8 cellular contexts compared by ENCODE assay signal in the genomic region with DNA sequence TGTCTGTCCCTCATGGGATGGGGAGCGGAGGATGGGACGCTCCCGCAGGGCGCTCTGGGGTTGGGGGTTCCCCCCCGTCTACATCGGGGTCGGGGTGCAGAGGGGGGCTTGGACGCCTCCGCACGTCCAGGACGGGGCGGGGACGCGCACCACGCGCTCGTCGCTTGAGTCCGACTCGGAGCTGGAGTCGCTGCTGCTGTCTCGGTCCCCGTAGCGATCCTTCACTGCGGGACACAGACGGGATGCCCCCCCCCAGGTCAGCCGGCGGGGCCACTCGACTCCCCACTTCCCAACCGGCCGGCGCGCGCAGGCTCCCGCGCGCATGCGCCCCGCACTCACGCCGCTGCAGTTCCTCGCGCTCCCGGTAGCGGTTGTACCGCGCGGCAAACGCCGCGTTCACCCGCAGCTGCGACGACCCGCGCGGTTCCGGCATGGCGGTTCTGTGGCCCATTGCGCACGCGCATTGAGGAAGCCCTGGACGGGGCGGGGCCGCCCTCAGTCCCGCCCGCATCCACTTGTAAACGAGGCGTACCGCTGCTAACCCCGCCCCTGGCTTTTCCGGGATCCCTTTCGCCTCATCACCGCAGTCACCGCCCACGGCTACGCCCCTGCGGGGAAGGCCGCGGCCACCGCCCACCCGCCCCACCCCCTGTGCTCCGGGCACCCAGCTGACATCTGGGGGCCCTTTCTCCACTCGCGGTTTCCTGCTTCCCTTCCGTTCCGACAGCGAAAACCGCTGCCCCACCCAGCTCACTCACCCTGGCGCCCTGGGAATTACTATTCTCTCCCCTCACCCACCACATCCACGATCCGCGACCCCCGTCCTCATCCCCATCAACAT. TPM values are rescaled to one million over a fixed set of nuclear protein-coding genes. Genes with fewer than 3 reads are reported as not detected.
DNase-seq lines count a peak whose midpoint lies in the region; ATAC-seq lines count a peak whose summit lies in the region.

Gene KRI1, minus strand, starts transcription at position 444 of the 841 bp plus-strand sequence. Its CDS starts 11 bp downstream, at position 433.

- DNase-seq in DMS114 treated with DMSO at 0.1 percent for 48 hours (lab: John Stamatoyannopoulos, UW; ENCODE audit: unreplicated experiment) (peak; percentile 89), OCI-M1 (lab: John Stamatoyannopoulos, UW) (peak; percentile 100), activated T-cell treated with anti-CD3 and anti-CD28 coated beads for 24 hours (ENCODE audit: low read depth) (peak; percentile 98), epithelial cell of prostate (ENCODE audit: low read depth, low spot score) (peak; percentile 77), mucosa of gallbladder (ENCODE audit: low spot score) (peak; percentile 99)
- peak; percentile 98 for DNase-seq in stimulated activated CD8-positive, alpha-beta memory T cell treated with anti-CD3 and anti-CD28 coated beads, Interleukin-4, amount 100 ng/mL, for 24 hours (ENCODE audit: low read depth)

- peak; percentile 53 for ATAC-seq in GM21528 (IDR thresholded peaks at IDR 0.05; ENCODE audit: low FRiP score, unreplicated experiment)

- peaks cover 2% of the 10 kb centered on the region for H3K36me3 Mint-ChIP-seq in IgD-negative memory B cell

- peak within 1 kb of the TSS; percentile 98 to 99 (median 99) for H3K27ac Mint-ChIP-seq in IgD-negative memory B cell

- no peaks in the 10 kb centered on the region for H3K27me3 Mint-ChIP-seq in IgD-negative memory B cell

- H3K4me1 Mint-ChIP-seq in IgD-negative memory B cell, result peaks cover 19 to 26% (median 25%) of the 10 kb centered on the region in 3 donors

- H3K4me3 Mint-ChIP-seq in IgD-negative memory B cell, result peak within 1 kb of the TSS; percentile 96 to 100 (median 98)

- peak within 1 kb of the TSS; percentile 56 for H3K27ac ChIP-seq in epithelial cell of prostate

- H3K9me3 Mint-ChIP-seq in IgD-negative memory B cell, result no peaks in the 10 kb centered on the region

RNA-seq across cellular contexts. Expression of gene KRI1, which starts in this region (rescaled TPM):
- 35.6 TPM for polyA plus RNA-seq in IgD-negative memory B cell
- 21.1 TPM for total RNA-seq in mucosa of gallbladder

Comparison
In these comparisons a context has a peak if more than half of its experiments do, and no peak if none do; other contexts are left out.
1. Peak in every context shown above with its lines: DNase-seq, ATAC-seq and H3K27ac ChIP-seq.